ENCODE assay signal across 13 cellular contexts in the genomic region with DNA sequence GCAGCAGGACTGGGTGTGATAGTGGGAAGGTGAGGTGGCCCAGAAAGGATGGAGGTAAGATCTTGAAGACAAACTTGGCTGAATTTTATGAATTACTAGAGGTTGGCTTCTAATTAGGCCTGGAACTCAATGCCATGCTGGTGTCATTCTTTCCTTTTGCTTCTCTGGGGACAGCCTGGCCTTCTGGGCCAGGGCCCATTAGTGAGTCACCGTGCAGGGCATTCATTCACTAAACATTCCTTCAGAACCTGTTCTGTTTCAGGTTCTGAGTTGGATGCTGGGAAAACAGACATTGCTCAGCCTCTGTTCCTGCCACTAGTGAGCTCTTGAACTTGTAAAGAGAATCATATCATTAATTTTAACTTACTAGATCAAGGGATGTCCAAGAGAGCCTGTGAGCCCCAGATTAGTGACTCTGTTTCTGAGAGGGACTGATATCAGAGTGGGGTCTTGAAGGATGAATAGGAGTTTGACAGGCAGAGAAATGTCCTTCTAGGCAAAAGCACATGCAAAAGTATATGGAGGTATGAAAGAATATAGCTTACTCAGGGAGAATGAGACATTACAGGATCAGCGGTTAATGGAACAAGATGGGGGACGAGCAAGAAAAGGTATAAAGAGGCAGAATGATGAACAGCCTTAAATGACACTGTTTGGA.
A peak's percentile ranks its signal among the peaks of the same experiment; 100 is the strongest.
DNase-seq lines count a peak whose midpoint lies in the region; ATAC-seq, FAIRE-seq and TF ChIP-seq lines count a peak whose summit lies in the region.
"Had no signal": no experiment of that assay in that cellular context is flagged by ENCODE, and none has a peak within 500 bp of the region (broad histone marks: within the 10 kb centered on the region; RNA-seq: fewer than 3 reads in every experiment).

No MANE protein-coding gene starts in this region.

- H3K27me3 Mint-ChIP-seq in Caco-2 (ENCODE audit: insufficient read depth, unreplicated experiment), result no peaks in the 10 kb centered on the region
- H3K27me3 Mint-ChIP-seq in activated CD4-positive, alpha-beta T cell treated with anti-CD3 and anti-CD28 coated beads, Interleukin-2, amount 10 ng/mL, durations not matched to agents 7 days and 5 days, result peaks cover 10% of the 10 kb centered on the region

- H3K4me3 ChIP-seq in Caco-2 (ENCODE audit: low read depth, low read length), result no peak overlapping the region
- H3K4me3 ChIP-seq in MG63, result no peak overlapping the region
- H3K4me3 ChIP-seq in bronchial epithelial cell (ENCODE audit: low read depth, low read length), result no peak overlapping the region
- H3K4me3 ChIP-seq in neural cell (ENCODE audit: low read length), result no peak overlapping the region
- H3K4me3 ChIP-seq: K562 had no signal

- DNase-seq in Caco-2 (peak in 1 of 2 experiments; percentile 29), MG63 (peak; percentile 56), bronchial epithelial cell (ENCODE audit: low read depth) (peak; percentile 42), T-helper 9 cell (no peak), NCI-H2107 (lab: John Stamatoyannopoulos, UW) (no peak)
- no peak for DNase-seq in activated CD4-positive, alpha-beta T cell treated with anti-CD3 and anti-CD28 coated beads, Interleukin-2, amount 10 ng/mL, durations not matched to agents 7 days and 5 days
- DNase-seq: NCI-H187 treated with DMSO at 0.1 percent for 48 hours had no signal

- TF ChIP-seq CTCF in Caco-2 (IDR thresholded peaks at IDR 0.05; ENCODE audit: insufficient read depth in 1 of 2, low read depth in 1 of 2, low read length in 1 of 2, severe bottlenecking in 1 of 2, unreplicated experiment in 1 of 2) (no peak), bronchial epithelial cell (IDR thresholded peaks at IDR 0.05; ENCODE audit: insufficient read depth, low read length, severe bottlenecking) (no peak), neural cell (IDR thresholded peaks at IDR 0.05; ENCODE audit: poor library complexity, severe bottlenecking) (no peak)

- peaks cover 38% of the 10 kb centered on the region for H3K4me1 ChIP-seq in Caco-2

- H2AFZ ChIP-seq in neural cell (ENCODE audit: low read depth, low read length), result no peak overlapping the region

- peak overlapping the region; percentile 80 for H3K27ac ChIP-seq in neural cell (ENCODE audit: low read length)

- H3K9ac ChIP-seq in neural cell (ENCODE audit: low read length), result no peak overlapping the region

- no peaks in the 10 kb centered on the region for H3K9me2 ChIP-seq in neural cell (ENCODE audit: insufficient read depth, low read length)

- intact Hi-C loops in Caco-2 (cut with micrococcal nuclease; ENCODE audit: unreplicated experiment), result no loop called here

- no peak for FAIRE-seq in bronchial epithelial cell (lab: Jason Lieb, UNC)
- FAIRE-seq: GM18507, K562 had no signal

- no peaks in the 10 kb centered on the region for H3F3A ChIP-seq in neural cell (ENCODE audit: insufficient read depth, low read length, poor library complexity, severe bottlenecking)

- H3K36me3 Mint-ChIP-seq in Caco-2 (ENCODE audit: insufficient read depth, unreplicated experiment), result peaks cover 4% of the 10 kb centered on the region
- no peaks in the 10 kb centered on the region for H3K36me3 Mint-ChIP-seq in activated CD4-positive, alpha-beta T cell treated with anti-CD3 and anti-CD28 coated beads, Interleukin-2, amount 10 ng/mL, durations not matched to agents 7 days and 5 days (ENCODE audit: low read depth)
- H3K36me3 Mint-ChIP-seq: stimulated activated effector memory CD8-positive, alpha-beta T cell treated with anti-CD3 and anti-CD28 coated beads, Interleukin-12 subunit alpha, Interleukin-12 subunit beta, amount 100 ng/mL, for 72 hours had no signal

- H3K27ac Mint-ChIP-seq in Caco-2 (ENCODE audit: unreplicated experiment), result peak overlapping the region; percentile 43
- H3K27ac Mint-ChIP-seq in activated CD4-positive, alpha-beta T cell treated with anti-CD3 and anti-CD28 coated beads, Interleukin-2, amount 10 ng/mL, durations not matched to agents 7 days and 5 days, result no peak overlapping the region
- H3K27ac Mint-ChIP-seq: activated T-helper 1 cell treated with anti-CD3 and anti-CD28 coated beads, Interleukin-12 subunit alpha, Interleukin-12 subunit beta, Interleukin-2, Interleukin-4 antibody, amounts not matched to agents 30 ng/mL and 10 ng/mL and 1 ng/mL, durations not matched to agents 14 hours and 24 hours and 36 hours; stimulated activated effector memory CD8-positive, alpha-beta T cell treated with anti-CD3 and anti-CD28 coated beads, Interleukin-12 subunit alpha, Interleukin-12 subunit beta, amount 100 ng/mL, for 72 hours had no signal

- no TSS peak for BruUV-seq in Caco-2 (replicated peaks; lab: Mats Ljungman, UMichigan)

- no peaks in the 10 kb centered on the region for H4K20me1 ChIP-seq in neural cell (ENCODE audit: insufficient read depth)

- no peak for ATAC-seq in HG02885 (IDR thresholded peaks at IDR 0.05; ENCODE audit: poor library complexity, unreplicated experiment)
- ATAC-seq: K562; stimulated activated effector memory CD8-positive, alpha-beta T cell treated with anti-CD3 and anti-CD28 coated beads, Interleukin-12 subunit alpha, Interleukin-12 subunit beta, amount 100 ng/mL, for 72 hours had no signal

- H3K36me3 ChIP-seq in Caco-2 (ENCODE audit: control insufficient read depth, insufficient read depth, low read length) (no peaks in the 10 kb centered on the region), MG63 (no peaks in the 10 kb centered on the region), bronchial epithelial cell (ENCODE audit: control insufficient read depth, insufficient read depth, low read length) (no peaks in the 10 kb centered on the region), neural cell (ENCODE audit: insufficient read depth, low read length) (no peaks in the 10 kb centered on the region)

- no peaks in the 10 kb centered on the region for H3K9me3 Mint-ChIP-seq in Caco-2 (ENCODE audit: unreplicated experiment)
- H3K9me3 Mint-ChIP-seq in activated CD4-positive, alpha-beta T cell treated with anti-CD3 and anti-CD28 coated beads, Interleukin-2, amount 10 ng/mL, durations not matched to agents 7 days and 5 days, result no peaks in the 10 kb centered on the region
- H3K9me3 Mint-ChIP-seq: activated T-helper 1 cell treated with anti-CD3 and anti-CD28 coated beads, Interleukin-12 subunit alpha, Interleukin-12 subunit beta, Interleukin-2, Interleukin-4 antibody, amounts not matched to agents 30 ng/mL and 10 ng/mL and 1 ng/mL, durations not matched to agents 14 hours and 24 hours and 36 hours; stimulated activated effector memory CD8-positive, alpha-beta T cell treated with anti-CD3 and anti-CD28 coated beads, Interleukin-12 subunit alpha, Interleukin-12 subunit beta, amount 100 ng/mL, for 72 hours had no signal

- peaks cover 27% of the 10 kb centered on the region for H3K4me1 Mint-ChIP-seq in Caco-2 (ENCODE audit: low read depth, unreplicated experiment)
- no peaks in the 10 kb centered on the region for H3K4me1 Mint-ChIP-seq in activated CD4-positive, alpha-beta T cell treated with anti-CD3 and anti-CD28 coated beads, Interleukin-2, amount 10 ng/mL, durations not matched to agents 7 days and 5 days
- H3K4me1 Mint-ChIP-seq: stimulated activated effector memory CD8-positive, alpha-beta T cell treated with anti-CD3 and anti-CD28 coated beads, Interleukin-12 subunit alpha, Interleukin-12 subunit beta, amount 100 ng/mL, for 72 hours had no signal

- no peak overlapping the region for H3K4me3 Mint-ChIP-seq in Caco-2 (ENCODE audit: unreplicated experiment)
- no peak overlapping the region for H3K4me3 Mint-ChIP-seq in activated CD4-positive, alpha-beta T cell treated with anti-CD3 and anti-CD28 coated beads, Interleukin-2, amount 10 ng/mL, durations not matched to agents 7 days and 5 days
- H3K4me3 Mint-ChIP-seq: activated T-helper 1 cell treated with anti-CD3 and anti-CD28 coated beads, Interleukin-12 subunit alpha, Interleukin-12 subunit beta, Interleukin-2, Interleukin-4 antibody, amounts not matched to agents 30 ng/mL and 10 ng/mL and 1 ng/mL, durations not matched to agents 14 hours and 24 hours and 36 hours; stimulated activated effector memory CD8-positive, alpha-beta T cell treated with anti-CD3 and anti-CD28 coated beads, Interleukin-12 subunit alpha, Interleukin-12 subunit beta, amount 100 ng/mL, for 72 hours had no signal

- CTCF ChIA-PET in Caco-2 (lab: Charles Lee), result no interaction called here
- CTCF ChIA-PET in activated CD4-positive, alpha-beta T cell treated with anti-CD3 and anti-CD28 coated beads, Interleukin-2, amount 10 ng/mL, durations not matched to agents 7 days and 5 days (lab: Charles Lee), result no interaction called here

- TF ChIP-seq RAD21 in neural cell (conservative IDR thresholded peaks at IDR 0.05), result no peak

- no peak for TF ChIP-seq EP300 in neural cell (conservative IDR thresholded peaks at IDR 0.05; ENCODE audit: poor library complexity, severe bottlenecking)

- H3K27me3 ChIP-seq in Caco-2 (replicated peaks; ENCODE audit: control insufficient read depth, insufficient read depth, low read length) (no peaks in the 10 kb centered on the region), MG63 (no peaks in the 10 kb centered on the region), bronchial epithelial cell (ENCODE audit: control insufficient read depth, insufficient read depth, low read length) (no peaks in the 10 kb centered on the region), neural cell (ENCODE audit: insufficient read depth, low read depth, low read length) (no peaks in the 10 kb centered on the region)

- no peak overlapping the region for H3K4me2 ChIP-seq in neural cell (ENCODE audit: low read length)

- POLR2A ChIA-PET in Caco-2 (lab: Charles Lee), result no interaction called here
- POLR2A ChIA-PET in activated CD4-positive, alpha-beta T cell treated with anti-CD3 and anti-CD28 coated beads, Interleukin-2, amount 10 ng/mL, durations not matched to agents 7 days and 5 days (lab: Charles Lee), result no interaction called here

- H3K9me3 ChIP-seq in Caco-2 (no peaks in the 10 kb centered on the region), MG63 (no peaks in the 10 kb centered on the region), neural cell (ENCODE audit: low read length) (no peaks in the 10 kb centered on the region)

- no peaks in the 10 kb centered on the region for H3K79me2 ChIP-seq in neural cell (replicated peaks; ENCODE audit: insufficient read depth, low read length)

Comparison
In these comparisons a context has a peak if more than half of its experiments do, and no peak if none do; other contexts are left out.
1. DNase-seq: peak in MG63 (single experiment) and bronchial epithelial cell (single experiment); none in activated CD4-positive, alpha-beta T cell treated with anti-CD3 and anti-CD28 coated beads, Interleukin-2, amount 10 ng/mL, durations not matched to agents 7 days and 5 days (single experiment), T-helper 9 cell (single experiment) and NCI-H2107 (single experiment).